In the genomic region with DNA sequence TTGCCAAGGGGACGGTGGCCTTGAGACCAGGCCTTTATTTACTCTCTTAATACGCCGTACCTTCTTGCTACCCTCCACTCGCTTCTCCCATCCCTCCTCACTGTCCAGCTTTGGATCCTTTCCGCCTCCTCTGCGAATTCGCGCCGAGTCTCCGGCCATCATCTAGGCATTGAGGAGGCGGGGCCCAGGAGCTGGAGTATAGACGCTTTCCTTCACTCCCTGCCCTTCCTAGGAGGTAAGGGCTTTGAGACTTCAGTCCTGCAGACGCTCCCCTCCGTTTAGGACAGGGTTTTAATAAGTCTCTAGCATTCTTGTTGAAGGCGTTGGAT, we compare ENCODE assay signal across 8 cellular contexts. TPM values are rescaled to one million over a fixed set of nuclear protein-coding genes. Genes with fewer than 3 reads are reported as not detected.
DNase-seq lines count a peak whose midpoint lies in the region; ATAC-seq and TF ChIP-seq lines count a peak whose summit lies in the region.

No MANE protein-coding gene starts in this region.

- H4K20me1 ChIP-seq in KMS-11 (ENCODE audit: insufficient read depth), result 0 out of 2 replicates have a peak, but pooled peaks cover 8% of the 10 kb centered on the region

- intact Hi-C loops in activated T-helper 1 cell treated with anti-CD3 and anti-CD28 coated beads, Interleukin-12 subunit alpha, Interleukin-12 subunit beta, Interleukin-2, Interleukin-4 antibody, amounts not matched to agents 30 ng/mL and 10 ng/mL and 1 ng/mL, durations not matched to agents 14 hours and 24 hours and 36 hours (cut with micrococcal nuclease), result loop anchor here (1.0 to 2.0 kb wide), 7 partner anchors 17 to 1495 kb away; no protein-coding TSS in a partner anchor
- intact Hi-C loops in Right ventricle myocardium superior (cut with DNase I) (loop anchor here (5.0 to 10.0 kb wide), 2 partner anchors 48 to 81 kb away; a partner anchor contains a TSS), posterior cingulate gyrus (cut with DNase I) (loop anchor here (1.0 to 2.0 kb wide), 3 partner anchors 50 to 209 kb away; a partner anchor contains a TSS)

- peak overlapping the region; percentile 98 for H3K27ac Mint-ChIP-seq in activated T-helper 1 cell treated with anti-CD3 and anti-CD28 coated beads, Interleukin-12 subunit alpha, Interleukin-12 subunit beta, Interleukin-2, Interleukin-4 antibody, amounts not matched to agents 30 ng/mL and 10 ng/mL and 1 ng/mL, durations not matched to agents 14 hours and 24 hours and 36 hours

- peak overlapping the region; percentile 86 for H3K9ac ChIP-seq in KMS-11

- H3K4me2 ChIP-seq in KMS-11, result peak overlapping the region; percentile 96

- peaks cover 26% of the 10 kb centered on the region for H3K36me3 Mint-ChIP-seq in activated T-helper 1 cell treated with anti-CD3 and anti-CD28 coated beads, Interleukin-12 subunit alpha, Interleukin-12 subunit beta, Interleukin-2, Interleukin-4 antibody, amounts not matched to agents 30 ng/mL and 10 ng/mL and 1 ng/mL, durations not matched to agents 14 hours and 24 hours and 36 hours (ENCODE audit: low read depth)

- no peaks in the 10 kb centered on the region for H3K9me3 Mint-ChIP-seq in activated T-helper 1 cell treated with anti-CD3 and anti-CD28 coated beads, Interleukin-12 subunit alpha, Interleukin-12 subunit beta, Interleukin-2, Interleukin-4 antibody, amounts not matched to agents 30 ng/mL and 10 ng/mL and 1 ng/mL, durations not matched to agents 14 hours and 24 hours and 36 hours

- peak overlapping the region; percentile 61 for H3K27ac ChIP-seq in KMS-11

- H3K36me3 ChIP-seq in KMS-11 (ENCODE audit: insufficient read depth), result no peaks in the 10 kb centered on the region; the same call in 1 of the 2 replicates

- peaks cover 26% of the 10 kb centered on the region for H3K4me1 ChIP-seq in KMS-11 (ENCODE audit: low read depth, poor library complexity, severe bottlenecking)

- peak overlapping the region; percentile 85 for H2AFZ ChIP-seq in KMS-11 (ENCODE audit: low read depth)

- peak overlapping the region; percentile 99 for H3K4me3 Mint-ChIP-seq in activated T-helper 1 cell treated with anti-CD3 and anti-CD28 coated beads, Interleukin-12 subunit alpha, Interleukin-12 subunit beta, Interleukin-2, Interleukin-4 antibody, amounts not matched to agents 30 ng/mL and 10 ng/mL and 1 ng/mL, durations not matched to agents 14 hours and 24 hours and 36 hours

- DNase-seq in GM03348 (ENCODE audit: low spot score) (peak; percentile 52), Right ventricle myocardium superior (peak; percentile 41), posterior cingulate gyrus (peak in 6 of 10 donors; percentile 3 to 80 (median 19)), OCI-M2 (lab: John Stamatoyannopoulos, UW; ENCODE audit: unreplicated experiment) (no peak), NCI-H1417 treated with DMSO at 0.1 percent for 48 hours (lab: John Stamatoyannopoulos, UW) (no peak)
- DNase-seq in activated T-helper 1 cell treated with anti-CD3 and anti-CD28 coated beads, Interleukin-12 subunit alpha, Interleukin-12 subunit beta, Interleukin-2, Interleukin-4 antibody, amounts not matched to agents 30 ng/mL and 10 ng/mL and 1 ng/mL, durations not matched to agents 14 hours and 24 hours and 36 hours (ENCODE audit: low spot score), result peak; percentile 9

- H3K27me3 Mint-ChIP-seq in activated T-helper 1 cell treated with anti-CD3 and anti-CD28 coated beads, Interleukin-12 subunit alpha, Interleukin-12 subunit beta, Interleukin-2, Interleukin-4 antibody, amounts not matched to agents 30 ng/mL and 10 ng/mL and 1 ng/mL, durations not matched to agents 14 hours and 24 hours and 36 hours (ENCODE audit: insufficient read depth), result peaks cover 2% of the 10 kb centered on the region

- peak overlapping the region; percentile 24 for H3K4me3 ChIP-seq in KMS-11 (IDR thresholded peaks at IDR 0.05; ENCODE audit: insufficient read depth, low read depth, low read length)

- H3K4me1 Mint-ChIP-seq in activated T-helper 1 cell treated with anti-CD3 and anti-CD28 coated beads, Interleukin-12 subunit alpha, Interleukin-12 subunit beta, Interleukin-2, Interleukin-4 antibody, amounts not matched to agents 30 ng/mL and 10 ng/mL and 1 ng/mL, durations not matched to agents 14 hours and 24 hours and 36 hours (ENCODE audit: low read depth), result peaks cover 53% of the 10 kb centered on the region

- TF ChIP-seq CTCF in KMS-11 (conservative IDR thresholded peaks at IDR 0.05; ENCODE audit: low read depth, low read length), result no peak

- H3K27me3 ChIP-seq in KMS-11 (ENCODE audit: insufficient read depth, low read depth), result no peaks in the 10 kb centered on the region

- ATAC-seq in GM21515 (IDR thresholded peaks at IDR 0.05; ENCODE audit: unreplicated experiment) (peak; percentile 13), Right ventricle myocardium superior (ENCODE audit: poor library complexity) (peak; percentile 6)

- H3K79me2 ChIP-seq in KMS-11 (ENCODE audit: insufficient read depth, low read depth), result peaks cover 34% of the 10 kb centered on the region

RNA-seq across cellular contexts. Expression of a gene that starts 0.5 kb away (rescaled TPM):
- 99.9 and 106 TPM in 2 replicates for total RNA-seq in activated T-helper 1 cell treated with anti-CD3 and anti-CD28 coated beads, Interleukin-12 subunit alpha, Interleukin-12 subunit beta, Interleukin-2, Interleukin-4 antibody, amounts not matched to agents 30 ng/mL and 10 ng/mL and 1 ng/mL, durations not matched to agents 14 hours and 24 hours and 36 hours
- total RNA-seq in Right ventricle myocardium superior, result 26.4 TPM

RNA-seq across cellular contexts. Expression of a gene that starts 50.9 kb away (rescaled TPM):
- 17.9 and 19.6 TPM in 2 replicates for total RNA-seq in activated T-helper 1 cell treated with anti-CD3 and anti-CD28 coated beads, Interleukin-12 subunit alpha, Interleukin-12 subunit beta, Interleukin-2, Interleukin-4 antibody, amounts not matched to agents 30 ng/mL and 10 ng/mL and 1 ng/mL, durations not matched to agents 14 hours and 24 hours and 36 hours
- 61.2 TPM for total RNA-seq in Right ventricle myocardium superior

Comparison
In these comparisons a context has a peak if more than half of its experiments do, and no peak if none do; other contexts are left out.
1. DNase-seq: peak in GM03348 (single experiment), activated T-helper 1 cell treated with anti-CD3 and anti-CD28 coated beads, Interleukin-12 subunit alpha, Interleukin-12 subunit beta, Interleukin-2, Interleukin-4 antibody, amounts not matched to agents 30 ng/mL and 10 ng/mL and 1 ng/mL, durations not matched to agents 14 hours and 24 hours and 36 hours (single experiment), Right ventricle myocardium superior (single experiment) and posterior cingulate gyrus (6 of 10); none in OCI-M2 (single experiment) and NCI-H1417 treated with DMSO at 0.1 percent for 48 hours (single experiment).